In genomic region chr12:111773801-111774551, GRCh38 we compare ENCODE assay signal across 1 cellular context.
A peak's percentile ranks its signal among the peaks of the same experiment; 100 is the strongest.
TF ChIP-seq lines count a peak whose summit lies in the region.

No MANE protein-coding gene starts in this region.

TF ChIP-seq in HepG2, 621 proteins besides CTCF, POLR2A, EP300 and RAD21 (continued from another document and continues in another):
- TF ChIP-seq, protein P1, sequence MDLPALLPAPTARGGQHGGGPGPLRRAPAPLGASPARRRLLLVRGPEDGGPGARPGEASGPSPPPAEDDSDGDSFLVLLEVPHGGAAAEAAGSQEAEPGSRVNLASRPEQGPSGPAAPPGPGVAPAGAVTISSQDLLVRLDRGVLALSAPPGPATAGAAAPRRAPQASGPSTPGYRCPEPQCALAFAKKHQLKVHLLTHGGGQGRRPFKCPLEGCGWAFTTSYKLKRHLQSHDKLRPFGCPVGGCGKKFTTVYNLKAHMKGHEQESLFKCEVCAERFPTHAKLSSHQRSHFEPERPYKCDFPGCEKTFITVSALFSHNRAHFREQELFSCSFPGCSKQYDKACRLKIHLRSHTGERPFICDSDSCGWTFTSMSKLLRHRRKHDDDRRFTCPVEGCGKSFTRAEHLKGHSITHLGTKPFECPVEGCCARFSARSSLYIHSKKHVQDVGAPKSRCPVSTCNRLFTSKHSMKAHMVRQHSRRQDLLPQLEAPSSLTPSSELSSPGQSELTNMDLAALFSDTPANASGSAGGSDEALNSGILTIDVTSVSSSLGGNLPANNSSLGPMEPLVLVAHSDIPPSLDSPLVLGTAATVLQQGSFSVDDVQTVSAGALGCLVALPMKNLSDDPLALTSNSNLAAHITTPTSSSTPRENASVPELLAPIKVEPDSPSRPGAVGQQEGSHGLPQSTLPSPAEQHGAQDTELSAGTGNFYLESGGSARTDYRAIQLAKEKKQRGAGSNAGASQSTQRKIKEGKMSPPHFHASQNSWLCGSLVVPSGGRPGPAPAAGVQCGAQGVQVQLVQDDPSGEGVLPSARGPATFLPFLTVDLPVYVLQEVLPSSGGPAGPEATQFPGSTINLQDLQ (CRISPR knock-in tag; IDR thresholded peaks at IDR 0.05): no peak
- TF ChIP-seq TMF1 (CRISPR knock-in tag; IDR thresholded peaks at IDR 0.05; ENCODE audit: low read depth) (no peak), ZNF24 (IDR thresholded peaks at IDR 0.05) (no peak), CREB3 (CRISPR knock-in tag; IDR thresholded peaks at IDR 0.05) (no peak), SIN3B (IDR thresholded peaks at IDR 0.05; ENCODE audit: low read length) (no peak), KLF15 (CRISPR knock-in tag; IDR thresholded peaks at IDR 0.05; ENCODE audit: borderline replicate concordance) (no peak), ZNF292 (CRISPR knock-in tag; IDR thresholded peaks at IDR 0.05; ENCODE audit: borderline replicate concordance, low read depth) (peak; percentile 36; the same call in 1 of the 2 replicates), ELF1 (CRISPR knock-in tag; IDR thresholded peaks at IDR 0.05) (no peak), PRDM15 (CRISPR knock-in tag; IDR thresholded peaks at IDR 0.05) (peak; percentile 57; the same call in 1 of the 2 replicates), ZKSCAN1 (IDR thresholded peaks at IDR 0.05; ENCODE audit: low read length) (no peak), IRF2 (CRISPR knock-in tag; IDR thresholded peaks at IDR 0.05) (0 out of 2 replicates have a peak, but pooled peaks have one; percentile 14), KDM6A (CRISPR knock-in tag; IDR thresholded peaks at IDR 0.05; ENCODE audit: low read depth) (no peak), SRSF1 (optimal IDR thresholded peaks at IDR 0.05; ENCODE audit: low read depth, low read length) (no peak), ZZZ3 (CRISPR knock-in tag; IDR thresholded peaks at IDR 0.05; ENCODE audit: borderline replicate concordance) (no peak), SMAD3 (CRISPR knock-in tag; IDR thresholded peaks at IDR 0.05) (no peak), SUZ12 (IDR thresholded peaks at IDR 0.05; ENCODE audit: low read depth, low read length) (no peak), CBFB (CRISPR knock-in tag; IDR thresholded peaks at IDR 0.05) (peak; percentile 94), TAF1 (CRISPR knock-in tag; IDR thresholded peaks at IDR 0.05) (no peak), RARA (CRISPR knock-in tag; IDR thresholded peaks at IDR 0.05) (peak; percentile 49; the same call in 1 of the 2 replicates), HES4 (CRISPR knock-in tag; IDR thresholded peaks at IDR 0.05; ENCODE audit: borderline replicate concordance) (no peak), MTA1 (CRISPR knock-in tag; IDR thresholded peaks at IDR 0.05; ENCODE audit: borderline replicate concordance) (no peak), RFX3 (CRISPR knock-in tag; IDR thresholded peaks at IDR 0.05) (no peak), ZBTB21 (CRISPR knock-in tag; IDR thresholded peaks at IDR 0.05) (no peak), NFIB (CRISPR knock-in tag; IDR thresholded peaks at IDR 0.05; ENCODE audit: borderline replicate concordance) (no peak), CBX2 (IDR thresholded peaks at IDR 0.05; ENCODE audit: low read depth, low read length) (no peak), CBX2 (CRISPR knock-in tag; IDR thresholded peaks at IDR 0.05; ENCODE audit: low read depth) (no peak), ZNF567 (CRISPR knock-in tag; IDR thresholded peaks at IDR 0.05; ENCODE audit: borderline replicate concordance) (no peak), ZFP36L2 (CRISPR knock-in tag; IDR thresholded peaks at IDR 0.05) (no peak), KDM2A (CRISPR knock-in tag; IDR thresholded peaks at IDR 0.05; ENCODE audit: borderline replicate concordance, low read depth) (peak; percentile 47; the same call in 1 of the 2 replicates), DPF2 (CRISPR knock-in tag; IDR thresholded peaks at IDR 0.05; ENCODE audit: borderline replicate concordance, low read depth) (peak; percentile 45; the same call in 1 of the 2 replicates), NR3C1 (CRISPR knock-in tag; IDR thresholded peaks at IDR 0.05) (no peak), ZNF891 (CRISPR knock-in tag; IDR thresholded peaks at IDR 0.05) (no peak), MEIS1 (CRISPR knock-in tag; IDR thresholded peaks at IDR 0.05; ENCODE audit: borderline replicate concordance) (no peak), ZNF615 (CRISPR knock-in tag; IDR thresholded peaks at IDR 0.05; ENCODE audit: borderline replicate concordance) (no peak), FOXK2 (IDR thresholded peaks at IDR 0.05) (peak; percentile 39; the same call in 1 of the 2 replicates), ZNF687 (CRISPR knock-in tag; IDR thresholded peaks at IDR 0.05) (peak; percentile 69), ZFP41 (CRISPR knock-in tag; IDR thresholded peaks at IDR 0.05; ENCODE audit: borderline replicate concordance) (no peak), POLR2AphosphoS2 (IDR thresholded peaks at IDR 0.05; ENCODE audit: low read depth, low read length) (no peak), PHF20 (CRISPR knock-in tag; IDR thresholded peaks at IDR 0.05) (no peak), ZBTB7A (CRISPR knock-in tag; IDR thresholded peaks at IDR 0.05) (no peak), ARID4A (CRISPR knock-in tag; IDR thresholded peaks at IDR 0.05; ENCODE audit: borderline replicate concordance) (peak; percentile 51; the same call in 1 of the 2 replicates), GATAD2A (CRISPR knock-in tag; IDR thresholded peaks at IDR 0.05) (peak; percentile 40), ZBTB1 (CRISPR knock-in tag; IDR thresholded peaks at IDR 0.05; ENCODE audit: borderline replicate concordance) (no peak), ZNF230 (CRISPR knock-in tag; IDR thresholded peaks at IDR 0.05) (no peak), KDM1A (CRISPR knock-in tag; IDR thresholded peaks at IDR 0.05) (no peak), ZNF652 (CRISPR knock-in tag; IDR thresholded peaks at IDR 0.05; ENCODE audit: borderline replicate concordance, low read depth) (no peak), SP5 (CRISPR knock-in tag; IDR thresholded peaks at IDR 0.05; ENCODE audit: borderline replicate concordance, low read depth) (no peak; the same call in 1 of the 2 replicates)
- TF ChIP-seq, protein P2, sequence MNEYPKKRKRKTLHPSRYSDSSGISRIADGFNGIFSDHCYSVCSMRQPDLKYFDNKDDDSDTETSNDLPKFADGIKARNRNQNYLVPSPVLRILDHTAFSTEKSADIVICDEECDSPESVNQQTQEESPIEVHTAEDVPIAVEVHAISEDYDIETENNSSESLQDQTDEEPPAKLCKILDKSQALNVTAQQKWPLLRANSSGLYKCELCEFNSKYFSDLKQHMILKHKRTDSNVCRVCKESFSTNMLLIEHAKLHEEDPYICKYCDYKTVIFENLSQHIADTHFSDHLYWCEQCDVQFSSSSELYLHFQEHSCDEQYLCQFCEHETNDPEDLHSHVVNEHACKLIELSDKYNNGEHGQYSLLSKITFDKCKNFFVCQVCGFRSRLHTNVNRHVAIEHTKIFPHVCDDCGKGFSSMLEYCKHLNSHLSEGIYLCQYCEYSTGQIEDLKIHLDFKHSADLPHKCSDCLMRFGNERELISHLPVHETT (CRISPR knock-in tag; conservative IDR thresholded peaks at IDR 0.05): no peak; the same call in 1 of the 2 replicates
- TF ChIP-seq, protein P3, sequence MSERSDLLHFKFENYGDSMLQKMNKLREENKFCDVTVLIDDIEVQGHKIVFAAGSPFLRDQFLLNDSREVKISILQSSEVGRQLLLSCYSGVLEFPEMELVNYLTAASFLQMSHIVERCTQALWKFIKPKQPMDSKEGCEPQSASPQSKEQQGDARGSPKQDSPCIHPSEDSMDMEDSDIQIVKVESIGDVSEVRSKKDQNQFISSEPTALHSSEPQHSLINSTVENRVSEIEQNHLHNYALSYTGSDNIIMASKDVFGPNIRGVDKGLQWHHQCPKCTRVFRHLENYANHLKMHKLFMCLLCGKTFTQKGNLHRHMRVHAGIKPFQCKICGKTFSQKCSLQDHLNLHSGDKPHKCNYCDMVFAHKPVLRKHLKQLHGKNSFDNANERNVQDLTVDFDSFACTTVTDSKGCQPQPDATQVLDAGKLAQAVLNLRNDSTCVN (CRISPR knock-in tag; IDR thresholded peaks at IDR 0.05; ENCODE audit: borderline replicate concordance): no peak
- TF ChIP-seq, protein P4, sequence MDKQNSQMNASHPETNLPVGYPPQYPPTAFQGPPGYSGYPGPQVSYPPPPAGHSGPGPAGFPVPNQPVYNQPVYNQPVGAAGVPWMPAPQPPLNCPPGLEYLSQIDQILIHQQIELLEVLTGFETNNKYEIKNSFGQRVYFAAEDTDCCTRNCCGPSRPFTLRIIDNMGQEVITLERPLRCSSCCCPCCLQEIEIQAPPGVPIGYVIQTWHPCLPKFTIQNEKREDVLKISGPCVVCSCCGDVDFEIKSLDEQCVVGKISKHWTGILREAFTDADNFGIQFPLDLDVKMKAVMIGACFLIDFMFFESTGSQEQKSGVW (CRISPR knock-in tag; IDR thresholded peaks at IDR 0.05; ENCODE audit: borderline replicate concordance): no peak
